ENCODE assay signal across 21 cellular contexts in genomic region chr6:32920610-32921188, GRCh38. TPM values are rescaled to one million over a fixed set of nuclear protein-coding genes. Genes with fewer than 3 reads are reported as not detected.
DNase-seq lines count a peak whose midpoint lies in the region; ATAC-seq, FAIRE-seq and TF ChIP-seq lines count a peak whose summit lies in the region.
"Had no signal": no experiment of that assay in that cellular context is flagged by ENCODE, and none has a peak within 500 bp of the region (broad histone marks: within the 10 kb centered on the region; RNA-seq: fewer than 3 reads in every experiment).

No MANE protein-coding gene starts in this region.

- no peak for TF ChIP-seq POLR2A in gastrocnemius medialis (IDR thresholded peaks at IDR 0.05)

- DNase-seq in NOMO-1 treated with DMSO at 0.1 percent for 48 hours (lab: John Stamatoyannopoulos, UW; ENCODE audit: unreplicated experiment), result peak; percentile 72
- no peak for DNase-seq in activated B cell treated with CpG ODN at 0.5 μM for 24 hours
- DNase-seq in DMS153 (lab: John Stamatoyannopoulos, UW), result no peak
- no peak for DNase-seq in NCI-H2107 (lab: John Stamatoyannopoulos, UW)
- DNase-seq in gastrocnemius medialis, result no peak
- DNase-seq: activated CD4-positive, alpha-beta memory T cell treated with anti-CD3 and anti-CD28 coated beads for 36 hours; activated naive CD8-positive, alpha-beta T cell treated with anti-CD3 and anti-CD28 coated beads for 36 hours; CD4-positive, alpha-beta memory T cell; cortex of kidney; HFFc6; MG63; NCI-H2029 treated with DMSO at 0.1 percent for 48 hours; NCI-H510A had no signal

- H3K36me3 ChIP-seq in gastrocnemius medialis, result no peaks in the 10 kb centered on the region
- H3K36me3 ChIP-seq: MG63, thoracic aorta had no signal

- H3K9me3 ChIP-seq in gastrocnemius medialis, result no peaks in the 10 kb centered on the region
- H3K9me3 ChIP-seq: MG63, thoracic aorta had no signal

- H3K27ac Mint-ChIP-seq in activated B cell treated with CpG ODN at 0.5 μM for 24 hours, result peak overlapping the region; percentile 81
- H3K27ac Mint-ChIP-seq in stimulated activated memory B cell treated with anti-CD40 and anti-IgM and Interleukin-4, amounts not matched to agents 10 μg/mL and 1 μg/mL and 100 μg/mL, for 72 hours, result peak overlapping the region; percentile 86
- H3K27ac Mint-ChIP-seq: activated CD4-positive, alpha-beta memory T cell treated with anti-CD3 and anti-CD28 coated beads for 36 hours; activated naive CD8-positive, alpha-beta T cell treated with anti-CD3 and anti-CD28 coated beads for 36 hours; brain; CD4-positive, alpha-beta memory T cell; HFFc6 had no signal

- H3K9me3 Mint-ChIP-seq in activated B cell treated with CpG ODN at 0.5 μM for 24 hours, result no peaks in the 10 kb centered on the region
- H3K9me3 Mint-ChIP-seq in stimulated activated memory B cell treated with anti-CD40 and anti-IgM and Interleukin-4, amounts not matched to agents 10 μg/mL and 1 μg/mL and 100 μg/mL, for 72 hours, result no peaks in the 10 kb centered on the region
- H3K9me3 Mint-ChIP-seq: activated CD4-positive, alpha-beta memory T cell treated with anti-CD3 and anti-CD28 coated beads for 36 hours; activated naive CD8-positive, alpha-beta T cell treated with anti-CD3 and anti-CD28 coated beads for 36 hours; CD4-positive, alpha-beta memory T cell; HFFc6 had no signal

- POLR2A ChIA-PET in activated B cell treated with CpG ODN at 0.5 μM for 24 hours (lab: Charles Lee), result interaction anchor here (1.2 to 6.1 kb wide), 8 partner anchors 10 to 51 kb away, joined by 3 to 37 read pairs (median 17); partner anchors contain the start of genes BRD2, HLA-DMA and HLA-DMB

- in situ Hi-C loops in gastrocnemius medialis (cut with MboI; ENCODE audit: low sequenced_read_pairs in 4 of 4), result no loop called here

- TF ChIP-seq CTCF in activated B cell treated with CpG ODN at 0.5 μM for 24 hours (IDR thresholded peaks at IDR 0.05), result no peak
- TF ChIP-seq CTCF in gastrocnemius medialis (IDR thresholded peaks at IDR 0.05 in 4 of 5, conservative IDR thresholded peaks at IDR 0.05 in 1 of 5), result no peak

- no peaks in the 10 kb centered on the region for H3K4me1 ChIP-seq in gastrocnemius medialis
- H3K4me1 ChIP-seq: parathyroid adenoma had no signal

- no peaks in the 10 kb centered on the region for H3K36me3 Mint-ChIP-seq in activated B cell treated with CpG ODN at 0.5 μM for 24 hours (ENCODE audit: low read depth)
- H3K36me3 Mint-ChIP-seq in stimulated activated memory B cell treated with anti-CD40 and anti-IgM and Interleukin-4, amounts not matched to agents 10 μg/mL and 1 μg/mL and 100 μg/mL, for 72 hours, result peaks cover 6% of the 10 kb centered on the region
- H3K36me3 Mint-ChIP-seq: activated CD4-positive, alpha-beta memory T cell treated with anti-CD3 and anti-CD28 coated beads for 36 hours; activated naive CD8-positive, alpha-beta T cell treated with anti-CD3 and anti-CD28 coated beads for 36 hours; brain; CD4-positive, alpha-beta memory T cell had no signal

- CTCF ChIA-PET in activated B cell treated with CpG ODN at 0.5 μM for 24 hours (lab: Charles Lee), result interaction anchor here (0.9 to 4.1 kb wide), 5 partner anchors 13 to 79 kb away, joined by 3 to 27 read pairs (median 3); partner anchors contain the start of gene HLA-DMA

- H3K27me3 Mint-ChIP-seq in activated B cell treated with CpG ODN at 0.5 μM for 24 hours, result no peaks in the 10 kb centered on the region
- H3K27me3 Mint-ChIP-seq in stimulated activated memory B cell treated with anti-CD40 and anti-IgM and Interleukin-4, amounts not matched to agents 10 μg/mL and 1 μg/mL and 100 μg/mL, for 72 hours, result no peaks in the 10 kb centered on the region

- H3K27me3 ChIP-seq in gastrocnemius medialis, result peaks cover 0 to 4% (median 0%) of the 10 kb centered on the region in 3 donors

- peak; percentile 40 for ATAC-seq in activated B cell treated with CpG ODN at 0.5 μM for 24 hours (ENCODE audit: low read depth)
- ATAC-seq in stimulated activated memory B cell treated with anti-CD40 and anti-IgM and Interleukin-4, amounts not matched to agents 10 μg/mL and 1 μg/mL and 100 μg/mL, for 72 hours, result peak; percentile 73
- ATAC-seq in gastrocnemius medialis, result no peak

- intact Hi-C loops in activated B cell treated with CpG ODN at 0.5 μM for 24 hours (cut with micrococcal nuclease), result no loop called here
- intact Hi-C loops in gastrocnemius medialis (cut with DNase I; ENCODE audit: low total_unique reads), result no loop called here

- H3K4me1 Mint-ChIP-seq in activated B cell treated with CpG ODN at 0.5 μM for 24 hours, result peaks cover 73% of the 10 kb centered on the region
- peaks cover 63% of the 10 kb centered on the region for H3K4me1 Mint-ChIP-seq in stimulated activated memory B cell treated with anti-CD40 and anti-IgM and Interleukin-4, amounts not matched to agents 10 μg/mL and 1 μg/mL and 100 μg/mL, for 72 hours
- H3K4me1 Mint-ChIP-seq: activated naive CD8-positive, alpha-beta T cell treated with anti-CD3 and anti-CD28 coated beads for 36 hours; brain had no signal

- FAIRE-seq in G401.6 (lab: Jason Lieb, UNC), result peak; percentile 58
- FAIRE-seq: HTR-8/SVneo had no signal

- no peak overlapping the region for H3K27ac ChIP-seq in gastrocnemius medialis
- H3K27ac ChIP-seq: epithelial cell of prostate, parathyroid adenoma, SK-N-MC, thoracic aorta had no signal

- no peak overlapping the region for H3K4me3 ChIP-seq in gastrocnemius medialis
- H3K4me3 ChIP-seq: MG63, SK-N-MC, thoracic aorta had no signal

- peak overlapping the region; percentile 67 for H3K4me3 Mint-ChIP-seq in activated B cell treated with CpG ODN at 0.5 μM for 24 hours
- H3K4me3 Mint-ChIP-seq in stimulated activated memory B cell treated with anti-CD40 and anti-IgM and Interleukin-4, amounts not matched to agents 10 μg/mL and 1 μg/mL and 100 μg/mL, for 72 hours, result peak overlapping the region; percentile 40
- H3K4me3 Mint-ChIP-seq: activated CD4-positive, alpha-beta memory T cell treated with anti-CD3 and anti-CD28 coated beads for 36 hours; activated naive CD8-positive, alpha-beta T cell treated with anti-CD3 and anti-CD28 coated beads for 36 hours; brain; CD4-positive, alpha-beta memory T cell; HFFc6 had no signal

RNA-seq across cellular contexts. Expression of gene HLA-DMB, which starts 20.1 kb away (rescaled TPM):
- total RNA-seq in activated B cell treated with CpG ODN at 0.5 μM for 24 hours (341 and 365 TPM in 2 replicates), gastrocnemius medialis (1 to 10 TPM; 4.3 to 8.1 (median 5.6) TPM)
- total RNA-seq: HFFc6 had no signal

RNA-seq across cellular contexts. Expression of gene HLA-DMA, which starts 32.2 kb away (rescaled TPM):
- total RNA-seq in activated B cell treated with CpG ODN at 0.5 μM for 24 hours, result 371 and 387 TPM in 2 replicates
- total RNA-seq in gastrocnemius medialis, result 10 to 100 TPM in 1 of 4 donors, 1 to 10 TPM in 3; 3.6 to 22.8 (median 6.3) TPM

RNA-seq across cellular contexts. Expression of gene BRD2, which starts 47.7 kb away (rescaled TPM):
- total RNA-seq in activated B cell treated with CpG ODN at 0.5 μM for 24 hours (347 and 370 TPM in 2 replicates), gastrocnemius medialis (100 to 1,000 TPM in 1 of 4 donors, 10 to 100 TPM in 3; 62.5 to 108 (median 86.6) TPM)

Comparison
In these comparisons a context has a peak if more than half of its experiments do, and no peak if none do; other contexts are left out.
1. ATAC-seq: peak in activated B cell treated with CpG ODN at 0.5 μM for 24 hours (single experiment) and stimulated activated memory B cell treated with anti-CD40 and anti-IgM and Interleukin-4, amounts not matched to agents 10 μg/mL and 1 μg/mL and 100 μg/mL, for 72 hours (single experiment); none in gastrocnemius medialis (0 of 2).
2. RNA of gene HLA-DMB, which starts 20.1 kb away (total RNA-seq): 341 to 365 TPM in activated B cell treated with CpG ODN at 0.5 μM for 24 hours; 4.3 to 8.1 TPM in gastrocnemius medialis; every median in the first group is over 10 times any median in the second.
3. RNA of gene HLA-DMA, which starts 32.2 kb away (total RNA-seq): 371 to 387 TPM in activated B cell treated with CpG ODN at 0.5 μM for 24 hours; 3.6 to 22.8 TPM in gastrocnemius medialis; every median in the first group is over 10 times any median in the second.